In the genomic region with DNA sequence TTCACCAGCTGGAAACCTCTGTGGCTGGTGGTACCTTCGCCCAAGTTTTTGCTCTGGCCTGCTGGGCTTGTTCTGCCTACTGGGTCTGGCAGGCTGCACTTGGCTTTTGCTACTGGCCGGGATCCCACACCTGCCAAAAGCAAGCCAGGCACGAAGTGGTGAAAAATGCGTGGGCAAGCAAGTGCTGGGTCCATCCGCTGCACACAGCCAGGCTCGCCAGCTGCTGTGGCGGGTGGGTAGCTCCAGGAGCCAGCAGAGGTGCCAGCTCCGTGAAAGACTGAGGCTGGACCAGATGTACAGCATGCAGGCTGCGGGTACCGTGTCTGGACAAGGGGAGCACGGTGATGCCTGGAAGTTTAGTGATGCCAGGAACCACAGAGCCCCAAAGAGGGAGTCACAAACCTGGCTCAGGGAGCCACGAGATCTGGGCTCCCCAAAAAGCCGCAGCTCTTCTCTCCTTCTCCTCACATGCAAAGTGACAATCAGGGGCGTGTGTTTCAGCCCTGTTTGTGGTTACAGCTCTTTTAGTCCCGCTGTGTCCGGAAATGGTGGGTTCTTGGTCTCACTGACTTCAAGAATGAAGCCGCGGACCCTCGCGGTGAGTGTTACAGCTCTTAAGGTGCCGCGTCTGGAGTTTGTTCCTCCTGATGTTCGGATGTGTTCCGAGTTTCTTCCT, we compare ENCODE assay signal across 20 cellular contexts.
DNase-seq lines count a peak whose midpoint lies in the region; ATAC-seq and TF ChIP-seq lines count a peak whose summit lies in the region.
"Had no signal": no experiment of that assay in that cellular context is flagged by ENCODE, and none has a peak within 500 bp of the region (broad histone marks: within the 10 kb centered on the region; RNA-seq: fewer than 3 reads in every experiment).

No MANE protein-coding gene starts in this region.

- intact Hi-C loops in left ventricle myocardium superior (cut with micrococcal nuclease) (no loop called here), heart right ventricle (cut with DNase I) (no loop called here)
- intact Hi-C loops in activated CD4-positive, alpha-beta T cell treated with anti-CD3 and anti-CD28 coated beads, Interleukin-2, amount 10 ng/mL, durations not matched to agents 24 days and 14 days (cut with micrococcal nuclease): no loop called here

- H3K27me3 Mint-ChIP-seq in activated naive CD8-positive, alpha-beta T cell treated with anti-CD3 and anti-CD28 coated beads, Interleukin-2, amount 10 ng/mL, durations not matched to agents 7 days and 5 days: no peaks in the 10 kb centered on the region
- no peaks in the 10 kb centered on the region for H3K27me3 Mint-ChIP-seq in activated CD4-positive, alpha-beta T cell treated with anti-CD3 and anti-CD28 coated beads, Interleukin-2, amount 10 ng/mL, durations not matched to agents 24 days and 14 days

- H3K27me3 ChIP-seq in heart right ventricle: no peaks in the 10 kb centered on the region
- H3K27me3 ChIP-seq: upper lobe of left lung had no signal

- H3K36me3 Mint-ChIP-seq in activated naive CD8-positive, alpha-beta T cell treated with anti-CD3 and anti-CD28 coated beads, Interleukin-2, amount 10 ng/mL, durations not matched to agents 7 days and 5 days: no peaks in the 10 kb centered on the region
- no peaks in the 10 kb centered on the region for H3K36me3 Mint-ChIP-seq in activated CD4-positive, alpha-beta T cell treated with anti-CD3 and anti-CD28 coated beads, Interleukin-2, amount 10 ng/mL, durations not matched to agents 24 days and 14 days (ENCODE audit: low read depth)

- H3K36me3 ChIP-seq in heart right ventricle: no peaks in the 10 kb centered on the region
- H3K36me3 ChIP-seq: upper lobe of left lung had no signal

- no peak overlapping the region for H3K4me3 ChIP-seq in heart right ventricle
- H3K4me3 ChIP-seq: GM12878, skin epidermis, upper lobe of left lung had no signal

- H3K4me3 Mint-ChIP-seq in activated naive CD8-positive, alpha-beta T cell treated with anti-CD3 and anti-CD28 coated beads, Interleukin-2, amount 10 ng/mL, durations not matched to agents 7 days and 5 days: peak overlapping the region; percentile 47
- H3K4me3 Mint-ChIP-seq in activated CD4-positive, alpha-beta T cell treated with anti-CD3 and anti-CD28 coated beads, Interleukin-2, amount 10 ng/mL, durations not matched to agents 24 days and 14 days: no peak overlapping the region
- H3K4me3 Mint-ChIP-seq: T-helper 1 cell treated with Interleukin-12 subunit alpha and Interleukin-12 subunit beta and Interleukin-4 antibody, amounts not matched to agents 30 μg/mL and 1 μg/mL, for 36 hours had no signal

- no peak for ATAC-seq in left ventricle myocardium superior
- no peak for ATAC-seq in heart right ventricle
- ATAC-seq in activated naive CD8-positive, alpha-beta T cell treated with anti-CD3 and anti-CD28 coated beads, Interleukin-2, amount 10 ng/mL, durations not matched to agents 7 days and 5 days (ENCODE audit: low read depth): no peak
- ATAC-seq: GM12878 had no signal

- POLR2A ChIA-PET in activated naive CD8-positive, alpha-beta T cell treated with anti-CD3 and anti-CD28 coated beads, Interleukin-2, amount 10 ng/mL, durations not matched to agents 7 days and 5 days (lab: Charles Lee): no interaction called here

- WGBS in heart right ventricle, 2 donors: 90% methylated on average over 24 of the region's 24 CpGs

- H3K4me1 ChIP-seq in heart right ventricle: no peaks in the 10 kb centered on the region
- H3K4me1 ChIP-seq: upper lobe of left lung had no signal

- DNase-seq in left ventricle myocardium superior (peak; percentile 21), heart right ventricle (no peak), mesenteric fat pad (ENCODE audit: low spot score) (peak; percentile 77), NCI-H524 (lab: John Stamatoyannopoulos, UW) (no peak), dedifferentiated amniotic fluid mesenchymal stem cell (ENCODE audit: extremely low spot score) (no peak)
- no peak for DNase-seq in activated naive CD8-positive, alpha-beta T cell treated with anti-CD3 and anti-CD28 coated beads, Interleukin-2, amount 10 ng/mL, durations not matched to agents 7 days and 5 days
- no peak for DNase-seq in central memory CD4-positive, alpha-beta T cell
- no peak for DNase-seq in activated CD4-positive, alpha-beta T cell treated with anti-CD3 and anti-CD28 coated beads, Interleukin-2, amount 10 ng/mL, durations not matched to agents 24 days and 14 days
- DNase-seq: activated CD4-positive, alpha-beta T cell treated with anti-CD3 and anti-CD28 coated beads for 4 hours; activated naive CD4-positive, alpha-beta T cell treated with anti-CD3 and anti-CD28 coated beads, Interleukin-2, amount 50 U/mL, for 16 hours; COR-L47; DMS79 treated with DMSO at 0.1 percent for 48 hours; NCI-H1417 treated with DMSO at 0.1 percent for 48 hours; NCI-H2107; NCI-H510A treated with DMSO at 0.1 percent for 48 hours; stimulated activated CD4-positive, alpha-beta T cell treated with anti-CD3 and anti-CD28 coated beads, Interleukin-1b, Interleukin-23, amount 100 ng/mL, for 48 hours had no signal

- peak overlapping the region; percentile 48 for H3K27ac Mint-ChIP-seq in activated naive CD8-positive, alpha-beta T cell treated with anti-CD3 and anti-CD28 coated beads, Interleukin-2, amount 10 ng/mL, durations not matched to agents 7 days and 5 days
- H3K27ac Mint-ChIP-seq in activated CD4-positive, alpha-beta T cell treated with anti-CD3 and anti-CD28 coated beads, Interleukin-2, amount 10 ng/mL, durations not matched to agents 24 days and 14 days: no peak overlapping the region
- H3K27ac Mint-ChIP-seq: T-helper 1 cell treated with Interleukin-12 subunit alpha and Interleukin-12 subunit beta and Interleukin-4 antibody, amounts not matched to agents 30 μg/mL and 1 μg/mL, for 36 hours had no signal

- H3K9me3 ChIP-seq in heart right ventricle: peaks cover 0 to 15% (median 0%) of the 10 kb centered on the region in 11 donors

- no peaks in the 10 kb centered on the region for H3K4me1 Mint-ChIP-seq in activated naive CD8-positive, alpha-beta T cell treated with anti-CD3 and anti-CD28 coated beads, Interleukin-2, amount 10 ng/mL, durations not matched to agents 7 days and 5 days
- no peaks in the 10 kb centered on the region for H3K4me1 Mint-ChIP-seq in activated CD4-positive, alpha-beta T cell treated with anti-CD3 and anti-CD28 coated beads, Interleukin-2, amount 10 ng/mL, durations not matched to agents 24 days and 14 days

- TF ChIP-seq CTCF in heart right ventricle (IDR thresholded peaks at IDR 0.05): no peak

- no peaks in the 10 kb centered on the region for H3K9me3 Mint-ChIP-seq in activated naive CD8-positive, alpha-beta T cell treated with anti-CD3 and anti-CD28 coated beads, Interleukin-2, amount 10 ng/mL, durations not matched to agents 7 days and 5 days
- H3K9me3 Mint-ChIP-seq in activated CD4-positive, alpha-beta T cell treated with anti-CD3 and anti-CD28 coated beads, Interleukin-2, amount 10 ng/mL, durations not matched to agents 24 days and 14 days: peaks cover 8% of the 10 kb centered on the region

- H3K27ac ChIP-seq in heart right ventricle: no peak overlapping the region
- H3K27ac ChIP-seq: skin epidermis, upper lobe of left lung had no signal

Comparison
In these comparisons a context has a peak if more than half of its experiments do, and no peak if none do; other contexts are left out.
1. DNase-seq: peak in left ventricle myocardium superior (single experiment) and mesenteric fat pad (single experiment); none in heart right ventricle (0 of 2), activated naive CD8-positive, alpha-beta T cell treated with anti-CD3 and anti-CD28 coated beads, Interleukin-2, amount 10 ng/mL, durations not matched to agents 7 days and 5 days (single experiment), central memory CD4-positive, alpha-beta T cell (single experiment), NCI-H524 (0 of 2), dedifferentiated amniotic fluid mesenchymal stem cell (single experiment) and activated CD4-positive, alpha-beta T cell treated with anti-CD3 and anti-CD28 coated beads, Interleukin-2, amount 10 ng/mL, durations not matched to agents 24 days and 14 days (single experiment).